Comparison of ENCODE assay signal across 10 cellular contexts in genomic region chr14:53306926-53307325, GRCh38.
DNase-seq lines count a peak whose midpoint lies in the region; ATAC-seq, FAIRE-seq and TF ChIP-seq lines count a peak whose summit lies in the region.
"Had no signal": no experiment of that assay in that cellular context is flagged by ENCODE, and none has a peak within 500 bp of the region (broad histone marks: within the 10 kb centered on the region; RNA-seq: fewer than 3 reads in every experiment).

No MANE protein-coding gene starts in this region.

- H3K27ac ChIP-seq in AG04450 (ENCODE audit: low read depth, low read length) (no peak overlapping the region), PC-3 (ENCODE audit: low read length) (no peak overlapping the region)
- H3K27ac ChIP-seq: C4-2B had no signal

- H3K4me3 ChIP-seq in AG04450 (ENCODE audit: low read depth, low read length) (no peak overlapping the region), PC-3 (ENCODE audit: low read length) (peak overlapping the region; percentile 86), fibroblast of pulmonary artery (replicated peaks; ENCODE audit: low read depth, low read length) (no peak overlapping the region), neuron (ENCODE audit: low read length) (peak overlapping the region; percentile 48)

- intact Hi-C loops in PC-3 (cut with micrococcal nuclease), result loop anchor here (1.0 to 10.0 kb wide), 10 partner anchors 18 to 835 kb away; partner anchors contain the start of genes GPR137C and TXNDC16

- H3K36me3 ChIP-seq in PC-3 (ENCODE audit: low read depth, low read length) (no peaks in the 10 kb centered on the region), neuron (ENCODE audit: insufficient read depth, low read length) (no peaks in the 10 kb centered on the region)
- H3K36me3 ChIP-seq: ovary had no signal

- CTCF ChIA-PET in AG04450 (lab: Charles Lee), result interaction anchor here (0.6 to 4.8 kb wide), 14 partner anchors 11 to 1041 kb away, joined by 3 to 45 read pairs (median 4); partner anchors contain the start of gene DDHD1
- CTCF ChIA-PET in PC-3 (lab: Charles Lee), result interaction anchor here (0.5 to 2.8 kb wide), 15 partner anchors 11 to 1161 kb away, joined by 3 to 16 read pairs (median 4); no protein-coding TSS in a partner anchor

- no TSS peak for BruUV-seq in PC-3 (replicated peaks; lab: Mats Ljungman, UMichigan)

- POLR2A ChIA-PET in AG04450 (lab: Yijun Ruan, JAX) (no interaction called here), PC-3 (lab: Charles Lee; ENCODE audit: unreplicated experiment) (interaction anchor here (0.5 to 0.6 kb wide), 2 partner anchors 18 to 20 kb away, joined by 5 to 6 read pairs; no protein-coding TSS in a partner anchor)

- TF ChIP-seq CTCF in AG04450 (IDR thresholded peaks at IDR 0.05; ENCODE audit: low read depth, low read length) (no peak), PC-3 (conservative IDR thresholded peaks at IDR 0.05; ENCODE audit: low read depth, low read length) (no peak), fibroblast of pulmonary artery (IDR thresholded peaks at IDR 0.05; ENCODE audit: low read length, missing control alignments) (no peak)

- peak; percentile 16 for DNase-seq in AG04450 (ENCODE audit: low read depth, low spot score)
- peak; percentile 48 for DNase-seq in PC-3
- peak; percentile 33 for DNase-seq in fibroblast of pulmonary artery (ENCODE audit: low read depth)
- no peak for DNase-seq in cortex of kidney (lab: John Stamatoyannopoulos, UW)
- DNase-seq in GM19239 (ENCODE audit: insufficient read length, low spot score), result no peak
- DNase-seq in SK-N-DZ (ENCODE audit: low spot score), result no peak

- H3K27me3 ChIP-seq in AG04450 (ENCODE audit: control insufficient read depth, insufficient read depth, low read length) (peaks cover 2% of the 10 kb centered on the region), PC-3 (ENCODE audit: low read length) (no peaks in the 10 kb centered on the region), neuron (ENCODE audit: insufficient read depth, low read length) (no peaks in the 10 kb centered on the region)
- H3K27me3 ChIP-seq: ovary had no signal

- FAIRE-seq in GM19239 (lab: Jason Lieb, UNC), result no peak

- H3K9me3 ChIP-seq in AG04450 (ENCODE audit: control insufficient read depth, insufficient read depth, low read length) (no peaks in the 10 kb centered on the region), PC-3 (ENCODE audit: low read length) (0 out of 2 replicates have a peak, but pooled peaks cover 4% of the 10 kb centered on the region), neuron (ENCODE audit: low read length) (no peaks in the 10 kb centered on the region)
- H3K9me3 ChIP-seq: ovary had no signal

- peak overlapping the region; percentile 95 for H2AFZ ChIP-seq in PC-3 (ENCODE audit: low read length)
- H2AFZ ChIP-seq in neuron (ENCODE audit: low read depth, low read length), result no peak overlapping the region

- peaks cover 8% of the 10 kb centered on the region; the same call in 1 of the 2 replicates for H3K4me1 ChIP-seq in PC-3 (ENCODE audit: insufficient read depth, low read length)
- peaks cover 14% of the 10 kb centered on the region for H3K4me1 ChIP-seq in neuron (ENCODE audit: insufficient read depth, low read length)

- peak overlapping the region; percentile 51; the same call in 1 of the 2 replicates for H3K9ac ChIP-seq in PC-3 (ENCODE audit: low read length)

- H3F3A ChIP-seq in PC-3 (ENCODE audit: low read length, unreplicated experiment), result no peaks in the 10 kb centered on the region

- no peaks in the 10 kb centered on the region for H3K9me2 ChIP-seq in PC-3 (replicated peaks; ENCODE audit: low read length)

- no peaks in the 10 kb centered on the region for H3K79me2 ChIP-seq in PC-3 (ENCODE audit: low read length)

- peak; percentile 84 for ATAC-seq in PC-3
- ATAC-seq in HG03342 (IDR thresholded peaks at IDR 0.05; ENCODE audit: unreplicated experiment), result no peak

- H4K20me1 ChIP-seq in PC-3 (ENCODE audit: low read length), result no peaks in the 10 kb centered on the region

- H3K4me2 ChIP-seq in PC-3 (ENCODE audit: low read length), result peak overlapping the region; percentile 92

Comparison
In these comparisons a context has a peak if more than half of its experiments do, and no peak if none do; other contexts are left out.
1. DNase-seq: peak in AG04450 (single experiment), PC-3 (single experiment) and fibroblast of pulmonary artery (single experiment); none in cortex of kidney (single experiment), GM19239 (single experiment) and SK-N-DZ (single experiment).
2. H3K4me3 ChIP-seq: peak in PC-3 (single experiment) and neuron (single experiment); none in AG04450 (single experiment) and fibroblast of pulmonary artery (single experiment).